26 cellular contexts compared by ENCODE assay signal in the genomic region with DNA sequence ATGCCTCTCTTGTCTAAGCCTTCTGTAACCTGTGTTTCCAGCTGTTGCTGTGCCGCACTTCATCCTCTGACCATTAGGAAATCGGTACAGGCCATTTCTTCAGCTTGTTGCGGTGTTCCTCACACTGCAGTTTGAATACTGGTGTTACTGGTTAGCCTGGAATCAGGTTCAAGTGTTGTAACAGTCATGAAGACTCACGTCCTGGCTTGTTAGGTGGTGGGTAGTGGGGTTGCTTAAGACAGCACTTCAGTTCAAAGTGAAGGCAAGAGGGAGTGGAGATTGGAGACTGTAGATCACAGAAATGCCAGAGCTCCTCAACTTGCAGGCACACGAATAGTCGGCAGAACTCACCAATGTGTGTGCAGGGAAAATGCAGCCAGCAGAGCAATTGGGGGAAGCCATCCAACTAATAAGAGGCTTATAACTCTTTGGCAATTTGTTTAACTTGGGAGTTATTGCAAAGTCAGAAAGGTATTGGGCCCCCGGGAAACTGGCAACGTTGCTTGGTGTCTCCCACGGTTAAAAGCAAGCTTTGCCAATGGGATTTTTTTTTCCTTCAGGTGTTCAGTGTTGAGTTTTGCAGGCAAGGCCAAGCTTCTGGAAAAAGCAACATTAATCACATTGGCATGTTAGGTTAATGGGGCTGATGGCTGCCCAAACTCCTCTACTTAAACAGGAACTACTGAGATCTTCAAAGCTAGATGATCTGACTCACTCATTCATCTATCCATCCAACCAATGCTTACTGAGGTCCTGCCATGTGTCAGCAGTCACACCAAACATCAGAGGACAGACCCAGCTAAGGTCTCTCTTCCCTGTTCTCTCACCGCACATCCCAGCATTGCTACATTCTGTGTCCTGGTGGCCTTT.
DNase-seq lines count a peak whose midpoint lies in the region; ATAC-seq and TF ChIP-seq lines count a peak whose summit lies in the region.
"Had no signal": no experiment of that assay in that cellular context is flagged by ENCODE, and none has a peak within 500 bp of the region (broad histone marks: within the 10 kb centered on the region; RNA-seq: fewer than 3 reads in every experiment).

No MANE protein-coding gene starts in this region.

- H3K36me3 ChIP-seq in prostate gland, result no peaks in the 10 kb centered on the region
- H3K36me3 ChIP-seq: BLaER1 treated with 17β-estradiol and CSF1 and Interleukin-3, amounts not matched to agents 10 nM and 100 nM; MG63; vagina had no signal

- H3K9me3 ChIP-seq in H9 (ENCODE audit: control insufficient read depth, low read depth, low read length) (no peaks in the 10 kb centered on the region), prostate gland (no peaks in the 10 kb centered on the region)
- H3K9me3 ChIP-seq: Caco-2, MG63, vagina had no signal

- H3K9me3 Mint-ChIP-seq in H9, result no peaks in the 10 kb centered on the region; a peak in 1 of 5 replicates
- H3K9me3 Mint-ChIP-seq: activated B cell treated with CpG ODN at 0.5 μM for 24 hours, brain had no signal

- H3K79me2 ChIP-seq in H9 (ENCODE audit: insufficient read depth, low read length), result no peaks in the 10 kb centered on the region

- DNase-seq in H9 (no peak), RWPE1 (ENCODE audit: low spot score) (peak; percentile 60), prostate gland (ENCODE audit: low spot score) (peak; percentile 79), hypothalamus (lab: John Stamatoyannopoulos, UW) (no peak)
- DNase-seq: activated B cell treated with CpG ODN at 0.5 μM for 24 hours; activated CD4-positive, alpha-beta T cell treated with anti-CD3 and anti-CD28 coated beads, Interleukin-2, amount 50 U/mL, for 48 hours; activated gamma-delta T cell; activated T-cell treated with anti-CD3 and anti-CD28 coated beads for 4 hours; IMR-90; kidney; mesenchymal stem cell; MG63; NCI-H2029 treated with DMSO at 0.1 percent for 48 hours; NCI-H446; Right ventricle myocardium superior; substantia nigra; T1000 had no signal

- H3K36me3 Mint-ChIP-seq in H9 (ENCODE audit: insufficient read depth in 1 of 3, low read depth in 3 of 3), result no peaks in the 10 kb centered on the region
- H3K36me3 Mint-ChIP-seq: brain had no signal

- no peak overlapping the region for H3K18ac ChIP-seq in H9 (ENCODE audit: insufficient read length, low read depth, low read length)

- no peak overlapping the region for H3T11ph ChIP-seq in H9 (ENCODE audit: low read length)

- no peak overlapping the region for H2AK5ac ChIP-seq in H9 (ENCODE audit: insufficient read length, low read length)

- no peak overlapping the region for H2BK5ac ChIP-seq in H9 (ENCODE audit: insufficient read length, low read length)

- no peak overlapping the region for H2AFZ ChIP-seq in H9 (ENCODE audit: low read length)

- H3K79me1 ChIP-seq in H9 (ENCODE audit: insufficient read depth, low read depth, low read length, poor library complexity, severe bottlenecking), result no peaks in the 10 kb centered on the region

- no CpG with 5 or more reads among the region's 10 CpGs for WGBS in H9 (ENCODE audit: extremely low coverage, insufficient read length, low lambda C conversion rate)
- 41% methylated on average over 10 of the region's 10 CpGs for WGBS in prostate gland

- TF ChIP-seq POLR2A in prostate gland (IDR thresholded peaks at IDR 0.05), result no peak

- no peak overlapping the region for H3K4me3 Mint-ChIP-seq in H9
- H3K4me3 Mint-ChIP-seq: activated B cell treated with CpG ODN at 0.5 μM for 24 hours, brain had no signal

- peaks cover 6 to 10% of the 10 kb centered on the region in 2 experiments for H3K4me1 Mint-ChIP-seq in H9
- H3K4me1 Mint-ChIP-seq: activated B cell treated with CpG ODN at 0.5 μM for 24 hours, brain had no signal

- CTCF ChIA-PET in RWPE1 (lab: Yijun Ruan, JAX), result interaction anchor here (0.6 to 0.7 kb wide), 2 partner anchors 24 to 103 kb away, joined by 3 read pairs; no protein-coding TSS in a partner anchor

- intact Hi-C loops in prostate gland (cut with DNase I), result no loop called here

- H3K4me3 ChIP-seq in prostate gland, result no peak overlapping the region
- H3K4me3 ChIP-seq: BLaER1 treated with 17β-estradiol and CSF1 and Interleukin-3, amounts not matched to agents 10 nM and 100 nM; MG63; vagina had no signal

- H3K27ac ChIP-seq in H9 (ENCODE audit: insufficient read length, low read depth, low read length) (no peak overlapping the region), RWPE1 (no peak overlapping the region), prostate gland (no peak overlapping the region)
- H3K27ac ChIP-seq: BLaER1 treated with 17β-estradiol and CSF1 and Interleukin-3, amounts not matched to agents 10 nM and 100 nM; vagina had no signal

- no peak overlapping the region for H2BK15ac ChIP-seq in H9 (ENCODE audit: low read depth, low read length)

- 0 out of 3 replicates have a peak, but pooled peaks have one; percentile 11 for TF ChIP-seq CTCF in H9 (conservative IDR thresholded peaks at IDR 0.05)
- TF ChIP-seq CTCF in RWPE1 (conservative IDR thresholded peaks at IDR 0.05; ENCODE audit: low read depth), result no peak
- peak in 1 of 4 experiments; percentile 28 for TF ChIP-seq CTCF in prostate gland (IDR thresholded peaks at IDR 0.05)

- POLR2A ChIA-PET in RWPE1 (lab: Yijun Ruan, JAX; ENCODE audit: low non-redundant PET), result no interaction called here

- H3K27ac Mint-ChIP-seq in H9, result peak overlapping the region in 1 of 3 experiments; percentile 59; a peak in 2 of 7 replicates
- H3K27ac Mint-ChIP-seq: activated B cell treated with CpG ODN at 0.5 μM for 24 hours, brain had no signal

- no peak overlapping the region for H3K14ac ChIP-seq in H9 (ENCODE audit: insufficient read depth, low read length)

- no peak overlapping the region for H4K91ac ChIP-seq in H9 (ENCODE audit: insufficient read length, low read depth, low read length)

- no peak overlapping the region for H4K8ac ChIP-seq in H9 (replicated peaks; ENCODE audit: insufficient read length, low read depth, low read length)

- H2BK20ac ChIP-seq in H9 (ENCODE audit: low read depth, low read length, poor library complexity, severe bottlenecking), result no peak overlapping the region

- H2BK120ac ChIP-seq in H9 (ENCODE audit: low read depth, low read length, poor library complexity, severe bottlenecking), result no peak overlapping the region

- H2BK12ac ChIP-seq in H9 (ENCODE audit: insufficient read length, low read depth, low read length), result no peak overlapping the region

- H4K5ac ChIP-seq in H9 (ENCODE audit: insufficient read length, low read depth, low read length), result no peak overlapping the region

- ATAC-seq in esophagus mucosa (peak; percentile 97), GM21786 (IDR thresholded peaks at IDR 0.05; ENCODE audit: unreplicated experiment) (no peak), GM18858 (IDR thresholded peaks at IDR 0.05; ENCODE audit: unreplicated experiment) (no peak), GM19023 (IDR thresholded peaks at IDR 0.05; ENCODE audit: unreplicated experiment) (no peak)
- ATAC-seq: HCT116 had no signal

- no peaks in the 10 kb centered on the region; the same call in 1 of the 2 replicates for H3K27me3 ChIP-seq in H9 (ENCODE audit: insufficient read depth, low read length)
- no peaks in the 10 kb centered on the region for H3K27me3 ChIP-seq in prostate gland (replicated peaks; ENCODE audit: insufficient read depth)
- H3K27me3 ChIP-seq: BLaER1 treated with 17β-estradiol and CSF1 and Interleukin-3, amounts not matched to agents 10 nM and 100 nM; MG63; vagina had no signal

- H3K4ac ChIP-seq in H9 (ENCODE audit: low read depth, low read length), result no peak overlapping the region

- H4K20me1 ChIP-seq in H9 (ENCODE audit: control insufficient read depth, insufficient read depth, insufficient read length), result no peaks in the 10 kb centered on the region
- H4K20me1 ChIP-seq: BLaER1 treated with 17β-estradiol and CSF1 and Interleukin-3, amounts not matched to agents 10 nM and 100 nM had no signal

- H3K4me1 ChIP-seq in H9 (ENCODE audit: insufficient read depth, low read length) (no peaks in the 10 kb centered on the region), prostate gland (replicated peaks) (no peaks in the 10 kb centered on the region)
- H3K4me1 ChIP-seq: BLaER1 treated with 17β-estradiol and CSF1 and Interleukin-3, amounts not matched to agents 10 nM and 100 nM had no signal

- no peak overlapping the region for H3K9ac ChIP-seq in H9 (ENCODE audit: extremely low read depth, insufficient read length, low read length)
- H3K9ac ChIP-seq: BLaER1 treated with 17β-estradiol and CSF1 and Interleukin-3, amounts not matched to agents 10 nM and 100 nM had no signal

- H3K23ac ChIP-seq in H9 (ENCODE audit: insufficient read length, low read depth, low read length), result no peak overlapping the region

- H3K4me2 ChIP-seq in H9 (ENCODE audit: insufficient read depth, insufficient read length, low read length), result no peak overlapping the region
- H3K4me2 ChIP-seq: BLaER1 treated with 17β-estradiol and CSF1 and Interleukin-3, amounts not matched to agents 10 nM and 100 nM had no signal

- H3K56ac ChIP-seq in H9 (ENCODE audit: insufficient read length, low read depth, low read length), result no peak overlapping the region

- H3K27me3 Mint-ChIP-seq in H9 (ENCODE audit: low read depth), result peaks cover 56% of the 10 kb centered on the region
- H3K27me3 Mint-ChIP-seq: brain had no signal

- H3K23me2 ChIP-seq in H9 (ENCODE audit: insufficient read length, low read depth, low read length, poor library complexity, severe bottlenecking), result no peaks in the 10 kb centered on the region

Comparison
In these comparisons a context has a peak if more than half of its experiments do, and no peak if none do; other contexts are left out.
1. DNase-seq: peak in RWPE1 (single experiment) and prostate gland (single experiment); none in H9 (single experiment) and hypothalamus (0 of 51).